Comparison of ENCODE assay signal across 15 cellular contexts in genomic region chr12:119940881-119941280, GRCh38. TPM values are rescaled to one million over a fixed set of nuclear protein-coding genes. Genes with fewer than 3 reads are reported as not detected.
DNase-seq lines count a peak whose midpoint lies in the region; ATAC-seq and TF ChIP-seq lines count a peak whose summit lies in the region.
"Had no signal": no experiment of that assay in that cellular context is flagged by ENCODE, and none has a peak within 500 bp of the region (broad histone marks: within the 10 kb centered on the region; RNA-seq: fewer than 3 reads in every experiment).

No MANE protein-coding gene starts in this region.

- intact Hi-C loops in CD8-positive, alpha-beta T cell (cut with DNase I, micrococcal nuclease): no loop called here
- intact Hi-C loops in lower leg skin (cut with DNase I; ENCODE audit: low total_unique reads): no loop called here

- no peaks in the 10 kb centered on the region for H3K36me3 Mint-ChIP-seq in CD8-positive, alpha-beta T cell
- H3K36me3 Mint-ChIP-seq: IgD-negative memory B cell; stimulated activated effector memory CD8-positive, alpha-beta T cell treated with anti-CD3 and anti-CD28 coated beads, Interleukin-12 subunit alpha, Interleukin-12 subunit beta, amount 100 ng/mL, for 72 hours had no signal

- no peaks in the 10 kb centered on the region for H3K36me3 ChIP-seq in smooth muscle cell (ENCODE audit: low read depth)
- no peaks in the 10 kb centered on the region for H3K36me3 ChIP-seq in CD8-positive, alpha-beta T cell (ENCODE audit: insufficient read depth, low read length)
- H3K36me3 ChIP-seq: right lobe of liver had no signal

- 71% methylated on average over 5 of the region's 5 CpGs for WGBS in smooth muscle cell (ENCODE audit: low lambda C conversion rate)
- 57 to 69% methylated on average over 5 of the region's 5 CpGs for WGBS in lower leg skin, 2 donors

- H3K27ac Mint-ChIP-seq in CD8-positive, alpha-beta T cell: no peak overlapping the region
- H3K27ac Mint-ChIP-seq: IgD-negative memory B cell had no signal

- H2AFZ ChIP-seq in smooth muscle cell (ENCODE audit: low read depth): no peak overlapping the region

- no peaks in the 10 kb centered on the region for H3K9me3 ChIP-seq in smooth muscle cell (replicated peaks; ENCODE audit: low read depth)
- H3K9me3 ChIP-seq in CD8-positive, alpha-beta T cell (ENCODE audit: low read length): no peaks in the 10 kb centered on the region
- H3K9me3 ChIP-seq: right lobe of liver had no signal

- H3K27ac ChIP-seq in RWPE1: peak overlapping the region; percentile 36; the same call in 1 of the 2 replicates
- H3K27ac ChIP-seq in smooth muscle cell (ENCODE audit: low read depth): no peak overlapping the region
- no peak overlapping the region for H3K27ac ChIP-seq in CD8-positive, alpha-beta T cell (ENCODE audit: low read depth, low read length)
- H3K27ac ChIP-seq: C4-2B, right lobe of liver, SK-N-MC had no signal

- ATAC-seq in HG02885 (IDR thresholded peaks at IDR 0.05; ENCODE audit: poor library complexity, unreplicated experiment): no peak
- ATAC-seq in CD8-positive, alpha-beta T cell: no peak
- ATAC-seq: left ventricle myocardium superior; stimulated activated effector memory CD8-positive, alpha-beta T cell treated with anti-CD3 and anti-CD28 coated beads, Interleukin-12 subunit alpha, Interleukin-12 subunit beta, amount 100 ng/mL, for 72 hours had no signal

- no peak overlapping the region for H3K9ac ChIP-seq in smooth muscle cell (ENCODE audit: low read depth)

- H3K4me2 ChIP-seq in smooth muscle cell: no peak overlapping the region

- TF ChIP-seq POLR2A in lower leg skin (IDR thresholded peaks at IDR 0.05): no peak

- no peak for TF ChIP-seq CTCF in RWPE1 (conservative IDR thresholded peaks at IDR 0.05; ENCODE audit: low read depth)
- no peak for TF ChIP-seq CTCF in fibroblast of villous mesenchyme (IDR thresholded peaks at IDR 0.05; ENCODE audit: insufficient read depth, low read depth, low read length)
- no peak for TF ChIP-seq CTCF in smooth muscle cell (IDR thresholded peaks at IDR 0.05; ENCODE audit: borderline replicate concordance, insufficient read depth, poor library complexity, severe bottlenecking)
- TF ChIP-seq CTCF in CD8-positive, alpha-beta T cell (IDR thresholded peaks at IDR 0.05): no peak
- no peak for TF ChIP-seq CTCF in lower leg skin (IDR thresholded peaks at IDR 0.05)

- H3K27me3 Mint-ChIP-seq in CD8-positive, alpha-beta T cell (ENCODE audit: low read depth): peaks cover 3% of the 10 kb centered on the region

- H4K20me1 ChIP-seq in smooth muscle cell (ENCODE audit: low read depth): no peaks in the 10 kb centered on the region

- H3K79me2 ChIP-seq in smooth muscle cell (ENCODE audit: low read depth): no peaks in the 10 kb centered on the region

- no peaks in the 10 kb centered on the region for H3F3A ChIP-seq in smooth muscle cell (ENCODE audit: low read depth)

- no peaks in the 10 kb centered on the region for H3K9me3 Mint-ChIP-seq in CD8-positive, alpha-beta T cell
- H3K9me3 Mint-ChIP-seq: H9; IgD-negative memory B cell; stimulated activated effector memory CD8-positive, alpha-beta T cell treated with anti-CD3 and anti-CD28 coated beads, Interleukin-12 subunit alpha, Interleukin-12 subunit beta, amount 100 ng/mL, for 72 hours had no signal

- no peak overlapping the region for H3K4me3 Mint-ChIP-seq in CD8-positive, alpha-beta T cell
- H3K4me3 Mint-ChIP-seq: H9; IgD-negative memory B cell; stimulated activated effector memory CD8-positive, alpha-beta T cell treated with anti-CD3 and anti-CD28 coated beads, Interleukin-12 subunit alpha, Interleukin-12 subunit beta, amount 100 ng/mL, for 72 hours had no signal

- no peak overlapping the region for H3K4me3 ChIP-seq in fibroblast of villous mesenchyme (ENCODE audit: low read depth, low read length)
- no peak overlapping the region for H3K4me3 ChIP-seq in smooth muscle cell
- no peak overlapping the region for H3K4me3 ChIP-seq in CD8-positive, alpha-beta T cell (ENCODE audit: low read depth, low read length)
- H3K4me3 ChIP-seq in lower leg skin (ENCODE audit: low read depth, poor library complexity, severe bottlenecking): no peak overlapping the region
- H3K4me3 ChIP-seq: right lobe of liver, SK-N-MC had no signal

- H3K27me3 ChIP-seq in smooth muscle cell (ENCODE audit: low read depth): no peaks in the 10 kb centered on the region
- H3K27me3 ChIP-seq in CD8-positive, alpha-beta T cell (ENCODE audit: insufficient read depth, low read length): no peaks in the 10 kb centered on the region
- H3K27me3 ChIP-seq: right lobe of liver had no signal

- peaks cover 2% of the 10 kb centered on the region for H3K4me1 Mint-ChIP-seq in CD8-positive, alpha-beta T cell (ENCODE audit: low read depth)
- H3K4me1 Mint-ChIP-seq: stimulated activated effector memory CD8-positive, alpha-beta T cell treated with anti-CD3 and anti-CD28 coated beads, Interleukin-12 subunit alpha, Interleukin-12 subunit beta, amount 100 ng/mL, for 72 hours had no signal

- no peaks in the 10 kb centered on the region for H3K4me1 ChIP-seq in smooth muscle cell (ENCODE audit: low read depth)
- H3K4me1 ChIP-seq in CD8-positive, alpha-beta T cell (ENCODE audit: insufficient read depth, low read length): no peaks in the 10 kb centered on the region
- H3K4me1 ChIP-seq: right lobe of liver had no signal

- CTCF ChIA-PET in RWPE1 (lab: Yijun Ruan, JAX): interaction anchor here (0.6 kb wide), 1 partner anchor 48 kb away, joined by 3 read pairs; no protein-coding TSS in a partner anchor
- CTCF ChIA-PET in CD8-positive, alpha-beta T cell (lab: Charles Lee): interaction anchor here (0.9 to 1.4 kb wide), 3 partner anchors 17 to 146 kb away, joined by 3 to 4 read pairs (median 3); no protein-coding TSS in a partner anchor

- DNase-seq in AG08395 (ENCODE audit: low spot score) (peak; percentile 59), HT-29 (ENCODE audit: low spot score) (peak; percentile 84), RWPE1 (ENCODE audit: low spot score) (peak; percentile 88), fibroblast of villous mesenchyme (ENCODE audit: low read depth) (peak; percentile 3), smooth muscle cell (lab: John Stamatoyannopoulos, UW; ENCODE audit: unreplicated experiment) (no peak), lower leg skin (ENCODE audit: low spot score in 2 of 2) (no peak)
- DNase-seq in CD8-positive, alpha-beta T cell: no peak
- DNase-seq: H9, left ventricle myocardium superior, right lobe of liver had no signal

- POLR2A ChIA-PET in RWPE1 (lab: Yijun Ruan, JAX; ENCODE audit: low non-redundant PET): no interaction called here
- POLR2A ChIA-PET in CD8-positive, alpha-beta T cell (lab: Charles Lee): no interaction called here

RNA-seq across cellular contexts. Expression of gene BICDL1, which starts 48.2 kb away (rescaled TPM):
- total RNA-seq in HT-29 (2014; rRNA removed; shearing (Covaris generic)): 19.9 and 21.5 TPM in 2 replicates
- total RNA-seq in fibroblast of villous mesenchyme: 0.97 and 1.7 TPM in 2 replicates
- 1.7 and 3.9 TPM in 2 replicates for total RNA-seq in smooth muscle cell
- polyA plus RNA-seq in smooth muscle cell: 0.43 and 0.74 TPM in 2 replicates
- 100 to 1,000 TPM; 138 to 154 TPM for total RNA-seq in CD8-positive, alpha-beta T cell
- 100 to 1,000 TPM in 3 of 4 donors, 10 to 100 TPM in 1; 98.2 to 190 (median 131) TPM for total RNA-seq in lower leg skin

Comparison
In these comparisons a context has a peak if more than half of its experiments do, and no peak if none do; other contexts are left out.
1. DNase-seq: peak in AG08395 (single experiment), HT-29 (single experiment), RWPE1 (single experiment) and fibroblast of villous mesenchyme (single experiment); none in smooth muscle cell (single experiment), CD8-positive, alpha-beta T cell (0 of 7) and lower leg skin (0 of 2).